ENCODE assay signal across 10 cellular contexts in genomic region chr4:86893136-86893535, GRCh38. TPM values are rescaled to one million over a fixed set of nuclear protein-coding genes. Genes with fewer than 3 reads are reported as not detected.
DNase-seq lines count a peak whose midpoint lies in the region; ATAC-seq, FAIRE-seq and TF ChIP-seq lines count a peak whose summit lies in the region.
"Had no signal": no experiment of that assay in that cellular context is flagged by ENCODE, and none has a peak within 500 bp of the region (broad histone marks: within the 10 kb centered on the region; RNA-seq: fewer than 3 reads in every experiment).

No MANE protein-coding gene starts in this region.

- ATAC-seq in naive thymus-derived CD4-positive, alpha-beta T cell = no peak
- ATAC-seq in GM18498 (IDR thresholded peaks at IDR 0.05; ENCODE audit: unreplicated experiment) (no peak), gastrocnemius medialis (no peak)

- peaks cover 25 to 40% (median 27%) of the 10 kb centered on the region in 5 donors for H3K27me3 Mint-ChIP-seq in naive thymus-derived CD4-positive, alpha-beta T cell

- in situ Hi-C loops in mammary epithelial cell (cut with MboI; ENCODE audit: low sequenced_read_pairs in 2 of 2) (loop anchor here (5.0 to 10.0 kb wide), 4 partner anchors 58 to 298 kb away; partner anchors contain the start of gene PTPN13 (in 1 of the 2)), gastrocnemius medialis (cut with MboI; ENCODE audit: low sequenced_read_pairs in 4 of 4) (no loop called here)

- H3K9me3 ChIP-seq in BLaER1 (no peaks in the 10 kb centered on the region), mammary epithelial cell (replicated peaks; ENCODE audit: insufficient read depth, low read length) (no peaks in the 10 kb centered on the region), gastrocnemius medialis (no peaks in the 10 kb centered on the region)
- H3K9me3 ChIP-seq in naive thymus-derived CD4-positive, alpha-beta T cell (ENCODE audit: control insufficient read depth in 2 of 3, low read length in 3 of 3) = no peaks in the 10 kb centered on the region
- H3K9me3 ChIP-seq: transverse colon had no signal

- H3K4me1 ChIP-seq in BLaER1 (peaks cover 8% of the 10 kb centered on the region; the same call in 1 of the 2 replicates), mammary epithelial cell (ENCODE audit: insufficient read depth, low read length) (peaks cover 19% of the 10 kb centered on the region), gastrocnemius medialis (peaks cover 7 to 8% of the 10 kb centered on the region in 2 donors)
- peaks cover 0 to 8% of the 10 kb centered on the region in 2 donors for H3K4me1 ChIP-seq in naive thymus-derived CD4-positive, alpha-beta T cell (ENCODE audit: control insufficient read depth in 2 of 2, insufficient read depth in 2 of 2, low read length in 2 of 2)

- H3K9ac ChIP-seq in BLaER1 = no peak overlapping the region
- no peak overlapping the region for H3K9ac ChIP-seq in mammary epithelial cell (ENCODE audit: insufficient read depth, low read length)

- H3K4me3 ChIP-seq in BLaER1 = no peak overlapping the region
- H3K4me3 ChIP-seq in HFF-Myc (replicated peaks; ENCODE audit: low read depth, low read length) = peak overlapping the region; percentile 50; the same call in 1 of the 2 replicates
- H3K4me3 ChIP-seq in mammary epithelial cell (replicated peaks in 1 of 3; ENCODE audit: insufficient read depth in 1 of 3, low read depth in 2 of 3, low read length in 3 of 3) = peak overlapping the region in 2 of 3 experiments; percentile 41 to 59
- H3K4me3 ChIP-seq in naive thymus-derived CD4-positive, alpha-beta T cell (ENCODE audit: low read length) = no peak overlapping the region
- H3K4me3 ChIP-seq in gastrocnemius medialis = no peak overlapping the region

- H3K4me2 ChIP-seq in BLaER1 (peak overlapping the region; percentile 94; the same call in 1 of the 2 replicates), mammary epithelial cell (ENCODE audit: insufficient read depth, low read depth, low read length) (peak overlapping the region; percentile 93)

- H3K9me3 Mint-ChIP-seq in naive thymus-derived CD4-positive, alpha-beta T cell = no peaks in the 10 kb centered on the region

- CTCF ChIA-PET in mammary epithelial cell (lab: Charles Lee; ENCODE audit: low non-redundant PET) = no interaction called here
- CTCF ChIA-PET in naive thymus-derived CD4-positive, alpha-beta T cell (lab: Charles Lee) = interaction anchor here (1.3 kb wide), 1 partner anchor 9 kb away, joined by 4 read pairs; no protein-coding TSS in a partner anchor

- DNase-seq in HFF-Myc (ENCODE audit: extremely low read depth, low read depth) (no peak), mammary epithelial cell (no peak), NCI-H2107 (lab: John Stamatoyannopoulos, UW) (no peak), H54 (ENCODE audit: insufficient read length, low spot score) (no peak), gastrocnemius medialis (no peak)
- no peak for DNase-seq in naive thymus-derived CD4-positive, alpha-beta T cell

- H3K36me3 Mint-ChIP-seq in naive thymus-derived CD4-positive, alpha-beta T cell = no peaks in the 10 kb centered on the region

- peaks cover 15% of the 10 kb centered on the region for H3K79me2 ChIP-seq in mammary epithelial cell (ENCODE audit: insufficient read depth, low read length)

- H4K20me1 ChIP-seq in BLaER1 = no peaks in the 10 kb centered on the region
- H4K20me1 ChIP-seq in mammary epithelial cell (ENCODE audit: insufficient read depth, low read length) = no peaks in the 10 kb centered on the region

- H3K4me1 Mint-ChIP-seq in naive thymus-derived CD4-positive, alpha-beta T cell = peaks cover 0 to 12% (median 7%) of the 10 kb centered on the region in 7 donors

- H3K36me3 ChIP-seq in BLaER1 (0 out of 2 replicates have a peak, but pooled peaks cover 6% of the 10 kb centered on the region), mammary epithelial cell (ENCODE audit: insufficient read depth, low read length) (no peaks in the 10 kb centered on the region), gastrocnemius medialis (no peaks in the 10 kb centered on the region)
- no peaks in the 10 kb centered on the region for H3K36me3 ChIP-seq in naive thymus-derived CD4-positive, alpha-beta T cell (ENCODE audit: control insufficient read depth in 2 of 3, insufficient read depth in 3 of 3, low read length in 3 of 3)
- H3K36me3 ChIP-seq: transverse colon had no signal

- H3K4me3 Mint-ChIP-seq in naive thymus-derived CD4-positive, alpha-beta T cell = peak overlapping the region; percentile 54 to 86 (median 80)

- POLR2A ChIA-PET in naive thymus-derived CD4-positive, alpha-beta T cell (lab: Charles Lee) = no interaction called here

- no TSS peak for BruUV-seq in mammary epithelial cell (replicated peaks; lab: Mats Ljungman, UMichigan)

- no peak for FAIRE-seq in H54 (lab: Jason Lieb, UNC)
- FAIRE-seq: GM12891 had no signal

- TF ChIP-seq POLR2A in H54 (IDR thresholded peaks at IDR 0.05; ENCODE audit: low read depth, low read length) (no peak), gastrocnemius medialis (IDR thresholded peaks at IDR 0.05) (no peak)

- peak overlapping the region; percentile 39 for H2AFZ ChIP-seq in mammary epithelial cell (ENCODE audit: low read depth, low read length)

- dilution Hi-C loops in mammary epithelial cell (cut with HindIII; ENCODE audit: low sequenced_read_pairs) = no loop called here

- no peaks in the 10 kb centered on the region for H3K27me3 ChIP-seq in BLaER1
- no peaks in the 10 kb centered on the region for H3K27me3 ChIP-seq in mammary epithelial cell (ENCODE audit: insufficient read depth, low read length)
- H3K27me3 ChIP-seq in naive thymus-derived CD4-positive, alpha-beta T cell (ENCODE audit: control insufficient read depth in 2 of 2, insufficient read depth in 2 of 2, low read length in 2 of 2) = peaks cover 0 to 3% of the 10 kb centered on the region in 2 donors
- no peaks in the 10 kb centered on the region for H3K27me3 ChIP-seq in gastrocnemius medialis
- H3K27me3 ChIP-seq: transverse colon had no signal

- WGBS in mammary epithelial cell (ENCODE audit: low coverage, missing lambda C conversion rate) = 91% methylated on average over 17 of the region's 19 CpGs

- no peak overlapping the region for H3K27ac Mint-ChIP-seq in naive thymus-derived CD4-positive, alpha-beta T cell

- TF ChIP-seq CTCF in HFF-Myc (IDR thresholded peaks at IDR 0.05; ENCODE audit: low read depth, low read length, missing control alignments) (no peak), mammary epithelial cell (conservative IDR thresholded peaks at IDR 0.05 in 1 of 2, IDR thresholded peaks at IDR 0.05 in 1 of 2; ENCODE audit: extremely low read depth in 1 of 2, insufficient read depth in 1 of 2, low read depth in 1 of 2, low read length in 2 of 2) (no peak), gastrocnemius medialis (IDR thresholded peaks at IDR 0.05 in 4 of 5, conservative IDR thresholded peaks at IDR 0.05 in 1 of 5) (no peak)

- H3K27ac ChIP-seq in BLaER1 (no peak overlapping the region), mammary epithelial cell (ENCODE audit: insufficient read depth, low read depth, low read length) (peak overlapping the region; percentile 99), gastrocnemius medialis (no peak overlapping the region)
- H3K27ac ChIP-seq in naive thymus-derived CD4-positive, alpha-beta T cell (ENCODE audit: low read depth, low read length) = no peak overlapping the region

- intact Hi-C loops in mammary epithelial cell (cut with micrococcal nuclease) = loop anchor here (5.0 to 10.0 kb wide), 3 partner anchors 96 to 218 kb away; no protein-coding TSS in a partner anchor
- intact Hi-C loops in naive thymus-derived CD4-positive, alpha-beta T cell (cut with micrococcal nuclease) = loop anchor here (10.0 kb wide), 2 partner anchors 848 to 1808 kb away; no protein-coding TSS in a partner anchor
- intact Hi-C loops in gastrocnemius medialis (cut with DNase I; ENCODE audit: low total_unique reads) = loop anchor here (10.0 kb wide), 2 partner anchors 298 to 342 kb away; partner anchors contain the start of gene PTPN13

RNA-seq across cellular contexts. Expression of gene C4orf36, which starts 0.9 kb away (rescaled TPM):
- 1 to 10 TPM; 2.7 to 5.7 TPM for total RNA-seq in mammary epithelial cell
- 3.0 TPM for polyA plus RNA-seq in mammary epithelial cell
- polyA minus RNA-seq in mammary epithelial cell = 36.6 TPM
- total RNA-seq in naive thymus-derived CD4-positive, alpha-beta T cell = not detected
- not detected for polyA plus RNA-seq in naive thymus-derived CD4-positive, alpha-beta T cell
- total RNA-seq in gastrocnemius medialis = under 1 TPM in 1 of 4 donors, not detected in 3; 0.38 TPM

RNA-seq across cellular contexts. Expression of gene AFF1, which starts 41.7 kb away (rescaled TPM):
- total RNA-seq in mammary epithelial cell = 10 to 100 TPM; 24.8 to 48.3 TPM
- polyA plus RNA-seq in mammary epithelial cell = 19.8 TPM
- 83.2 TPM for polyA minus RNA-seq in mammary epithelial cell
- total RNA-seq in naive thymus-derived CD4-positive, alpha-beta T cell = 10 to 100 TPM; 65.8 to 88.6 (median 78.7) TPM
- polyA plus RNA-seq in naive thymus-derived CD4-positive, alpha-beta T cell = 10 to 100 TPM; 20.8 to 35.3 TPM
- total RNA-seq in gastrocnemius medialis = 100 to 1,000 TPM; 142 to 265 (median 197) TPM

RNA-seq across cellular contexts. Expression of gene SLC10A6, which starts 44.0 kb away (rescaled TPM):
- total RNA-seq in mammary epithelial cell (1 to 10 TPM in 1 of 2 donors, under 1 TPM in 1; 0.67 to 1.9 TPM), gastrocnemius medialis (1 to 10 TPM; 1.4 to 4.6 (median 1.7) TPM)
- 0.40 TPM for polyA plus RNA-seq in mammary epithelial cell
- not detected for polyA minus RNA-seq in mammary epithelial cell
- under 1 TPM in 1 of 5 experiments, not detected in 4; 0.24 TPM for total RNA-seq in naive thymus-derived CD4-positive, alpha-beta T cell
- not detected for polyA plus RNA-seq in naive thymus-derived CD4-positive, alpha-beta T cell

Comparison
In these comparisons a context has a peak if more than half of its experiments do, and no peak if none do; other contexts are left out.
1. H3K4me3 ChIP-seq: peak in HFF-Myc (single experiment) and mammary epithelial cell (2 of 3); none in BLaER1 (single experiment), naive thymus-derived CD4-positive, alpha-beta T cell (single experiment) and gastrocnemius medialis (0 of 4).
2. in situ Hi-C loops: an anchor here in mammary epithelial cell (5.0 to 10.0 kb wide); none called in gastrocnemius medialis.